In the genomic region with DNA sequence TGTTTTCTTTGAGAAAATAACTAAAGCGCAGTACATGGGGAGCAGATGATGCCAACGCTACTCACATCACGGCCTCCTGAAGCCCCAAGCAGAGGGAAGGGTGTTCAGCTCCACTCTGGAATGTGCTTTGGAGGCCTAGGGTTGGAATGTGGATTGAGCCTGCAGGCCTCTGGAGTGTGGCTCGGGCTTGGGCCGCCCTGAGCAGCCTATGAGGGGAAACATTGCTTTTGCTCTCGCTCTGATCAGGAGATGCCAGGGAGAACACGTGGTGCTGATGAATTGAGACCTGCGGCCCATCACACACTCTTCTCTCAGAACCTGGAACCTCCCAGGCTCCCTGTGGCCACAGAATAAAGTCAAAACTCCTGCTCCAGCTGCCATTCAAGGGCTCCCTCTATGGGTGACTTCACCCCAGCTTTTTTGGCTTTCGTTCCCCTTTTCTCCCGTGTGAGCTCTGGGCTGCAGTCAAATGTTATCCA, we compare ENCODE assay signal across 9 cellular contexts. TPM values are rescaled to one million over a fixed set of nuclear protein-coding genes. Genes with fewer than 3 reads are reported as not detected.
DNase-seq lines count a peak whose midpoint lies in the region; ATAC-seq and TF ChIP-seq lines count a peak whose summit lies in the region.
"Had no signal": no experiment of that assay in that cellular context is flagged by ENCODE, and none has a peak within 500 bp of the region (broad histone marks: within the 10 kb centered on the region; RNA-seq: fewer than 3 reads in every experiment).

No MANE protein-coding gene starts in this region.

- H3K4me3 ChIP-seq in coronary artery (no peak overlapping the region), mesendoderm (ENCODE audit: low read length) (no peak overlapping the region)
- H3K4me3 ChIP-seq: suprapubic skin had no signal

- WGBS in mesendoderm (ENCODE audit: extremely low coverage, insufficient coverage, low lambda C conversion rate) = no CpG with 5 or more reads among the region's 10 CpGs

- no peaks in the 10 kb centered on the region for H3K79me1 ChIP-seq in mesendoderm (ENCODE audit: low read length)

- H3K27ac ChIP-seq in coronary artery = peak overlapping the region in 1 of 2 donors; percentile 30
- no peak overlapping the region for H3K27ac ChIP-seq in mesendoderm (ENCODE audit: low read depth, low read length)
- H3K27ac ChIP-seq: suprapubic skin had no signal

- TF ChIP-seq CTCF in coronary artery (IDR thresholded peaks at IDR 0.05) = no peak

- H2BK15ac ChIP-seq in mesendoderm (replicated peaks; ENCODE audit: low read depth) = no peak overlapping the region

- ATAC-seq in HG03159 (IDR thresholded peaks at IDR 0.05; ENCODE audit: unreplicated experiment) (no peak), GM18868 (IDR thresholded peaks at IDR 0.05; ENCODE audit: unreplicated experiment) (no peak), GM21786 (IDR thresholded peaks at IDR 0.05; ENCODE audit: unreplicated experiment) (no peak)

- H3K27me3 ChIP-seq in mesendoderm (ENCODE audit: insufficient read depth, low read length, poor library complexity) = no peaks in the 10 kb centered on the region
- H3K27me3 ChIP-seq: suprapubic skin had no signal

- no peak overlapping the region for H3K9ac ChIP-seq in mesendoderm (ENCODE audit: low read length)

- H3K36me3 ChIP-seq in mesendoderm (ENCODE audit: control insufficient read depth, insufficient read depth, low read length) = no peaks in the 10 kb centered on the region
- H3K36me3 ChIP-seq: suprapubic skin had no signal

- no peak overlapping the region for H3K4ac ChIP-seq in mesendoderm (ENCODE audit: low read depth, low read length)

- no peak overlapping the region for H2BK120ac ChIP-seq in mesendoderm (ENCODE audit: low read depth, low read length)

- H3K79me2 ChIP-seq in mesendoderm (ENCODE audit: control insufficient read depth, insufficient read depth, low read length) = no peaks in the 10 kb centered on the region

- H2BK5ac ChIP-seq in mesendoderm (ENCODE audit: low read length) = no peak overlapping the region

- no peak overlapping the region for H4K5ac ChIP-seq in mesendoderm (ENCODE audit: low read length)

- H3K56ac ChIP-seq in mesendoderm (ENCODE audit: low read length) = peak overlapping the region; percentile 68

- H3K18ac ChIP-seq in mesendoderm (ENCODE audit: low read length) = no peak overlapping the region

- H4K8ac ChIP-seq in mesendoderm (ENCODE audit: low read depth, low read length) = no peak overlapping the region

- peak; percentile 94 for DNase-seq in ELF-1 (ENCODE audit: low read depth, low spot score)
- DNase-seq in MV-4-11 (lab: John Stamatoyannopoulos, UW) = peak; percentile 64
- peak; percentile 75 for DNase-seq in coronary artery (ENCODE audit: low spot score)
- DNase-seq in mesendoderm = peak; percentile 92
- no peak for DNase-seq in glomerular visceral epithelial cell (ENCODE audit: extremely low spot score)

- H3K4me1 ChIP-seq in mesendoderm (ENCODE audit: control insufficient read depth, low read depth, low read length) = no peaks in the 10 kb centered on the region

- H3K4me2 ChIP-seq in mesendoderm (ENCODE audit: low read length) = no peak overlapping the region

- H2AK5ac ChIP-seq in mesendoderm (ENCODE audit: low read length) = no peak overlapping the region

- no peak overlapping the region for H3K23ac ChIP-seq in mesendoderm (ENCODE audit: low read length)

RNA-seq across cellular contexts. Expression of gene CCDC13, which starts 23.3 kb away (rescaled TPM):
- polyA plus RNA-seq in mesendoderm (2013, experiment 1 of 2) = 0.20 TPM
- 0.20 TPM for polyA plus RNA-seq in mesendoderm (2013, experiment 2 of 2)

RNA-seq across cellular contexts. Expression of gene HHATL, which starts 47.2 kb away (rescaled TPM):
- polyA plus RNA-seq in mesendoderm (2013, experiment 1 of 2) = not detected
- polyA plus RNA-seq in mesendoderm (2013, experiment 2 of 2) = not detected

RNA-seq across cellular contexts. Expression of gene HIGD1A, which starts 54.5 kb away (rescaled TPM):
- 244 TPM for polyA plus RNA-seq in mesendoderm (2013, experiment 1 of 2)
- polyA plus RNA-seq in mesendoderm (2013, experiment 2 of 2) = 237 TPM

RNA-seq across cellular contexts. Expression of gene ACKR2, which starts 59.5 kb away (rescaled TPM):
- 0.27 TPM for polyA plus RNA-seq in mesendoderm (2013, experiment 1 of 2)
- polyA plus RNA-seq in mesendoderm (2013, experiment 2 of 2) = 0.27 TPM
